18 cellular contexts compared by ENCODE assay signal in genomic region chr21:44433791-44434567, GRCh38. TPM values are rescaled to one million over a fixed set of nuclear protein-coding genes. Genes with fewer than 3 reads are reported as not detected.
DNase-seq lines count a peak whose midpoint lies in the region; ATAC-seq lines count a peak whose summit lies in the region.
"Had no signal": no experiment of that assay in that cellular context is flagged by ENCODE, and none has a peak within 500 bp of the region (broad histone marks: within the 10 kb centered on the region; RNA-seq: fewer than 3 reads in every experiment).

No MANE protein-coding gene starts in this region.

- H3K27me3 ChIP-seq in H7 (ENCODE audit: control insufficient read depth, insufficient read depth, low read length) = no peaks in the 10 kb centered on the region

- no peak overlapping the region for H3K4me3 ChIP-seq in H7 (ENCODE audit: insufficient read depth, low read depth, low read length)
- H3K4me3 ChIP-seq: breast epithelium, prostate gland, smooth muscle cell had no signal

- ATAC-seq in GM18520 (IDR thresholded peaks at IDR 0.05; ENCODE audit: unreplicated experiment) = no peak
- ATAC-seq: foreskin keratinocyte, HCT116, T-cell had no signal

- no peaks in the 10 kb centered on the region for H3K36me3 ChIP-seq in H7 (replicated peaks; ENCODE audit: control insufficient read depth, insufficient read depth, low read length)
- H3K36me3 ChIP-seq: breast epithelium, prostate gland had no signal

- DNase-seq in activated CD8-positive, alpha-beta memory T cell treated with anti-CD3 and anti-CD28 coated beads for 24 hours = peak; percentile 42
- no peak for DNase-seq in activated CD8-positive, alpha-beta memory T cell treated with anti-CD3 and anti-CD28 coated beads, Interleukin-2, amount 50 U/mL, for 4 hours
- peak; percentile 40 for DNase-seq in H7
- peak; percentile 31 for DNase-seq in ecto neural progenitor cell (ENCODE audit: low spot score)
- DNase-seq in posterior vena cava (ENCODE audit: low spot score) = peak; percentile 49
- no peak for DNase-seq in AG08395 (ENCODE audit: low spot score)
- DNase-seq in dermis blood vessel endothelial cell = no peak
- DNase-seq: foreskin keratinocyte; NCI-H1694 treated with DMSO at 0.1 percent for 48 hours; NCI-H69; stimulated activated CD4-positive, alpha-beta T cell treated with anti-CD3 and anti-CD28 coated beads, Interleukin-4, amount 100 ng/mL, for 24 hours had no signal

- intact Hi-C loops in posterior vena cava (cut with DNase I) = no loop called here

RNA-seq across cellular contexts. Expression of gene LRRC3, which starts 21.3 kb away (rescaled TPM):
- total RNA-seq in H7 (2014; rRNA removed; shearing (Covaris generic)) = 3.8 and 4.6 TPM in 2 replicates
- 1 to 10 TPM; 1.5 to 1.8 TPM for total RNA-seq in posterior vena cava
- 1.9 and 2.1 TPM in 2 replicates for total RNA-seq in dermis blood vessel endothelial cell
- total RNA-seq: HT1080 had no signal

Comparison
In these comparisons a context has a peak if more than half of its experiments do, and no peak if none do; other contexts are left out.
1. DNase-seq: peak in activated CD8-positive, alpha-beta memory T cell treated with anti-CD3 and anti-CD28 coated beads for 24 hours (single experiment), H7 (single experiment), ecto neural progenitor cell (single experiment) and posterior vena cava (single experiment); none in activated CD8-positive, alpha-beta memory T cell treated with anti-CD3 and anti-CD28 coated beads, Interleukin-2, amount 50 U/mL, for 4 hours (single experiment), AG08395 (single experiment) and dermis blood vessel endothelial cell (single experiment).